Comparison of ENCODE assay signal across 24 cellular contexts in the genomic region with DNA sequence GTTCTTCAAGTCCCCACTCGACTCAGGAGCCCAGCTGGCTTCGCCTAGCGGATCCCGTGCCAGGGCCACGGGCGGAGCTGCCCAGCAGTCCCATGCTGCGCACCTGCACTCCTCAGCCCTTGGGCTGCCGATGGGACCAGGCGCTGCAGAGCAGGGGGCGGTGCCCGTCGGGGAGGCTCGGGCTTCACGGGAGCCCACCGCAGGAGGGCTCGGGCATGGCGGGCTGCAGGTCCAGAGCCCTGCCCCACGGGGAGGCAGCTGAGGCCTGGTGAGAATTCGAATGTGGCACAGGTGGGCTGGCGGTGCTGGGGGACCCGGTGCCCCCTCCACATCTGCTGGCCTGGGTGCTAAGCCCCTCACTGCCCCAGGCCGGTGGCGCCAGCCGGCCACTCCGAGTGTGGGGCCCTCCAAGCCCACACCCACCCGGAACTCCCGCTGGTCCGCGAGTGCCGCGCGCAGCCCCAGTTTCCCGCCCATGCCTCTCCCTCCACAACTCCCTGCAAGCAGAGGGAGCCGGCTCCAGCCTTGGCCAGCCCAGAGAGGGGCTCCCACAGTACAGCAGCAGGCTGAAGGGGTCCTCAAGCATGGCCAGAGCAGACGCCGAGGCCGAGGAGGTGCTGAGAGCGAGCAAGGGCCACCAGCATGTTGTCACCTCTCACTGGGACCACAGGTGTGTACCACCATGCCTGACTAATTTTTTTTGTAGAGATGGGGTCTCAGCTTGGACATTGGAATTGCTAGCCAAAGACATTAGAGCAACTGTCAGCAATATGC.
"Had no signal": no experiment of that assay in that cellular context is flagged by ENCODE, and none has a peak within 500 bp of the region (broad histone marks: within the 10 kb centered on the region; RNA-seq: fewer than 3 reads in every experiment).

No MANE protein-coding gene starts in this region.

- H3K27ac Mint-ChIP-seq: activated CD8-positive, alpha-beta T cell treated with anti-CD3 and anti-CD28 coated beads, Interleukin-2, amount 10 ng/mL, durations not matched to agents 7 days and 5 days; activated naive CD4-positive, alpha-beta T cell treated with anti-CD3 and anti-CD28 coated beads, Interleukin-2, amount 10 ng/mL, durations not matched to agents 7 days and 5 days; activated naive CD8-positive, alpha-beta T cell treated with anti-CD3 and anti-CD28 coated beads for 36 hours; activated T-cell treated with anti-CD3 and anti-CD28 coated beads, Interleukin-2, amount 50 U/mL, for 24 hours; T-helper 17 cell; WTC11 had no signal

- H3K27ac ChIP-seq: brain microvascular endothelial cell, cardiac muscle cell had no signal

- FAIRE-seq: RCC 7860 had no signal

- H3K27me3 ChIP-seq: brain microvascular endothelial cell, cardiac muscle cell had no signal

- H3K36me3 ChIP-seq: cardiac muscle cell had no signal

- H3K4me3 ChIP-seq: cardiac muscle cell had no signal

- H3K27me3 Mint-ChIP-seq: activated naive CD4-positive, alpha-beta T cell treated with anti-CD3 and anti-CD28 coated beads, Interleukin-2, amount 10 ng/mL, durations not matched to agents 7 days and 5 days; activated naive CD8-positive, alpha-beta T cell treated with anti-CD3 and anti-CD28 coated beads for 36 hours; activated T-cell treated with anti-CD3 and anti-CD28 coated beads, Interleukin-2, amount 50 U/mL, for 24 hours; T-helper 17 cell had no signal

- H3K9me3 Mint-ChIP-seq: activated T-cell treated with anti-CD3 and anti-CD28 coated beads, Interleukin-2, amount 50 U/mL, for 24 hours had no signal

- H3K4me3 Mint-ChIP-seq: activated CD8-positive, alpha-beta T cell treated with anti-CD3 and anti-CD28 coated beads, Interleukin-2, amount 10 ng/mL, durations not matched to agents 7 days and 5 days; activated naive CD4-positive, alpha-beta T cell treated with anti-CD3 and anti-CD28 coated beads, Interleukin-2, amount 10 ng/mL, durations not matched to agents 7 days and 5 days; activated naive CD8-positive, alpha-beta T cell treated with anti-CD3 and anti-CD28 coated beads for 36 hours; activated T-cell treated with anti-CD3 and anti-CD28 coated beads, Interleukin-2, amount 50 U/mL, for 24 hours; T-helper 17 cell; WTC11 had no signal

- ATAC-seq: activated CD8-positive, alpha-beta T cell treated with anti-CD3 and anti-CD28 coated beads, Interleukin-2, amount 10 ng/mL, durations not matched to agents 7 days and 5 days; T-helper 17 cell; WTC11 had no signal

- DNase-seq: activated CD4-positive, alpha-beta T cell treated with anti-CD3 and anti-CD28 coated beads for 48 hours; activated CD4-positive, alpha-beta T cell treated with anti-CD3 and anti-CD28 coated beads, Interleukin-2, amount 50 U/mL, for 4 hours; activated CD4-positive, CD25-positive, alpha-beta regulatory T cell treated with anti-CD3 and anti-CD28 coated beads, Interleukin-2, amount 50 U/mL, for 72 hours; activated CD8-positive, alpha-beta memory T cell treated with anti-CD3 and anti-CD28 coated beads, Interleukin-2, amount 50 U/mL, for 48 hours; activated CD8-positive, alpha-beta T cell treated with anti-CD3 and anti-CD28 coated beads, Interleukin-2, amount 10 ng/mL, durations not matched to agents 7 days and 5 days; activated effector memory CD4-positive, alpha-beta T cell treated with anti-CD3 and anti-CD28 coated beads, Interleukin-2, amount 50 U/mL, for 16 hours; activated naive CD4-positive, alpha-beta T cell treated with anti-CD3 and anti-CD28 coated beads, Interleukin-2, amount 10 ng/mL, durations not matched to agents 7 days and 5 days; activated naive CD8-positive, alpha-beta T cell treated with anti-CD3 and anti-CD28 coated beads for 36 hours; activated T-cell treated with anti-CD3 and anti-CD28 coated beads, Interleukin-2, amount 50 U/mL, for 24 hours; brain microvascular endothelial cell; Kasumi-1; KBM-7; NCI-H1105 treated with DMSO at 0.1 percent for 48 hours; NCI-H1436 treated with DMSO at 0.1 percent for 48 hours; NCI-H187 treated with DMSO at 0.1 percent for 48 hours; NCI-H2081 treated with DMSO at 0.1 percent for 48 hours; NCI-H446; NCI-H524; SIG-M5; T-helper 17 cell; T-helper 9 cell had no signal

- H3K4me1 Mint-ChIP-seq: WTC11 had no signal
